18 cellular contexts compared by ENCODE assay signal in genomic region chr9:14466429-14466818, GRCh38.
"Had no signal": no experiment of that assay in that cellular context is flagged by ENCODE, and none has a peak within 500 bp of the region (broad histone marks: within the 10 kb centered on the region; RNA-seq: fewer than 3 reads in every experiment).

No MANE protein-coding gene starts in this region.

- H3K27ac Mint-ChIP-seq: activated CD8-positive, alpha-beta T cell treated with anti-CD3 and anti-CD28 coated beads for 36 hours; nephron progenitor cell had no signal

- H3K36me3 ChIP-seq: esophagus squamous epithelium, left ventricle myocardium inferior, ovary, stomach, thoracic aorta, WERI-Rb-1 had no signal

- H3K9me3 Mint-ChIP-seq: activated CD8-positive, alpha-beta T cell treated with anti-CD3 and anti-CD28 coated beads for 36 hours; nephron progenitor cell had no signal

- H3K27ac ChIP-seq: dorsolateral prefrontal cortex, esophagus squamous epithelium, left ventricle myocardium inferior, ovary, stomach, thoracic aorta had no signal

- H3K9me3 ChIP-seq: esophagus squamous epithelium, left ventricle myocardium inferior, ovary, stomach, thoracic aorta had no signal

- H3K4me3 Mint-ChIP-seq: activated CD8-positive, alpha-beta T cell treated with anti-CD3 and anti-CD28 coated beads for 36 hours; nephron progenitor cell had no signal

- H3K4me3 ChIP-seq: dorsolateral prefrontal cortex, esophagus squamous epithelium, left ventricle myocardium inferior, ovary, stomach, thoracic aorta had no signal

- ATAC-seq: activated CD8-positive, alpha-beta T cell treated with anti-CD3 and anti-CD28 coated beads for 36 hours had no signal

- H3K27me3 Mint-ChIP-seq: activated CD8-positive, alpha-beta T cell treated with anti-CD3 and anti-CD28 coated beads for 36 hours had no signal

- DNase-seq: activated CD4-positive, alpha-beta T cell treated with anti-CD3 and anti-CD28 coated beads for 4 hours; activated CD8-positive, alpha-beta memory T cell treated with anti-CD3 and anti-CD28 coated beads, Interleukin-2, amount 50 U/mL, for 4 hours; activated CD8-positive, alpha-beta T cell treated with anti-CD3 and anti-CD28 coated beads for 36 hours; activated naive CD4-positive, alpha-beta T cell; aorta; dorsolateral prefrontal cortex; esophagus squamous epithelium; foreskin fibroblast; kidney; left ventricle myocardium inferior; mesenchymal stem cell; nephron progenitor cell; ovary; stimulated activated CD4-positive, alpha-beta T cell treated with anti-CD3 and anti-CD28 coated beads, Interleukin-4, amount 100 ng/mL, for 4 hours; stomach; T1000 had no signal

- H3K4me1 ChIP-seq: left ventricle myocardium inferior, stomach had no signal

- H3K27me3 ChIP-seq: esophagus squamous epithelium, ovary, stomach had no signal
